Comparison of ENCODE assay signal across 15 cellular contexts in the genomic region with DNA sequence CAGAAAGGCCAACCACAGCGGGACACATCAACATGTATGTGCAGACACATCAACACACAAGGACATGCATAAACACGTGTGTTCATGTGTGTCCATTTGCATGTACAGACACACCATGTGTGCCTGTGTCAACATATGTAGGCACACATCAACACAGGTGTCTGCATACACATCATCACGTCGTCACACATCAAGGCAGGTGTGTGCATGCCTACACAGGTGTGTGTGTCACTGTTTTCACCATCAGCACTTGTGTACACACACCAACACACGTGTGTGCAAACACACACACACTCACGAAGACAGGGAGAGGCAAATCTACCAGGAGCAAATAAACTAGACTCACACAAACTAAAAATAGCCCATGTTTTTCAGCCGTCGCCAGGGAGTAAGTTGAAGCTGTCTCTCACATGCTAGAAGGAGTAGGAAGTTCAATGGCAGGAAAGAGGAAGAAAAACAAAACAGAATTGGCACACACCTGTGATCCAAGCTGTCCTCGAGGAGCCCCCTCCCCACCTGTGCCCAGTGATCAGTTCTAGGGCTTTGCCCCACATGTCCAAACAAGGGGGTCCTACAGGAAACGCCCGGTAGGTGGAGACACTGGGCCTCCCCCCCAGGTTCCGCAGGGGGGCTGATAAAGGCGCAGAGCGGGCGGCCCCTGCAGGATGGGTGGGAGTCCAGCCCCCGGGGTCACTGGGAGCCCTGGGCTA. TPM values are rescaled to one million over a fixed set of nuclear protein-coding genes. Genes with fewer than 3 reads are reported as not detected.
DNase-seq lines count a peak whose midpoint lies in the region; TF ChIP-seq lines count a peak whose summit lies in the region.
"Had no signal": no experiment of that assay in that cellular context is flagged by ENCODE, and none has a peak within 500 bp of the region (broad histone marks: within the 10 kb centered on the region; RNA-seq: fewer than 3 reads in every experiment).

No MANE protein-coding gene starts in this region.

- H3K9me3 Mint-ChIP-seq in nephron progenitor cell: no peaks in the 10 kb centered on the region
- H3K9me3 Mint-ChIP-seq: CD4-positive, alpha-beta memory T cell; natural killer cell had no signal

- H3K36me3 Mint-ChIP-seq in nephron progenitor cell (ENCODE audit: low read depth): no peaks in the 10 kb centered on the region
- H3K36me3 Mint-ChIP-seq: CD4-positive, alpha-beta memory T cell; natural killer cell had no signal

- peaks cover 53% of the 10 kb centered on the region for H3K4me1 Mint-ChIP-seq in nephron progenitor cell

- H3K27me3 ChIP-seq in GM06990 (replicated peaks; ENCODE audit: control insufficient read depth, insufficient read depth, low read length): no peaks in the 10 kb centered on the region
- no peaks in the 10 kb centered on the region for H3K27me3 ChIP-seq in uterus
- H3K27me3 ChIP-seq: ascending aorta, esophagus muscularis mucosa, stomach had no signal

- no peak for DNase-seq in GM06990 (ENCODE audit: extremely low read depth, insufficient read length)
- peak; percentile 8 to 14 for DNase-seq in Kasumi-1 (lab: John Stamatoyannopoulos, UW)
- DNase-seq in nephron progenitor cell: no peak
- no peak for DNase-seq in stimulated activated CD4-positive, alpha-beta T cell treated with anti-CD3 and anti-CD28 coated beads, Interleukin-4, amount 100 ng/mL, for 4 hours
- DNase-seq in activated naive CD4-positive, alpha-beta T cell (lab: John Stamatoyannopoulos, UW): no peak
- no peak for DNase-seq in NCI-H2196 (lab: John Stamatoyannopoulos, UW; ENCODE audit: unreplicated experiment)
- no peak for DNase-seq in uterus
- DNase-seq: CD4-positive, alpha-beta memory T cell; natural killer cell; NCI-H1436; stimulated activated CD4-positive, alpha-beta T cell treated with anti-CD3 and anti-CD28 coated beads, Interleukin-1b, Interleukin-23, amount 100 ng/mL, for 48 hours; stomach had no signal

- peak overlapping the region; percentile 51 for H3K27ac ChIP-seq in cingulate gyrus (ENCODE audit: low read depth, low read length)
- H3K27ac ChIP-seq in uterus: peak overlapping the region in 1 of 2 donors; percentile 18
- H3K27ac ChIP-seq: ascending aorta had no signal

- H3K4me3 ChIP-seq in GM06990 (replicated peaks; ENCODE audit: low read depth, low read length) (no peak overlapping the region), uterus (no peak overlapping the region)
- H3K4me3 ChIP-seq: ascending aorta, esophagus muscularis mucosa, stomach had no signal

- H3K36me3 ChIP-seq in GM06990 (ENCODE audit: control insufficient read depth, insufficient read depth, low read length) (peaks cover 28% of the 10 kb centered on the region), uterus (no peaks in the 10 kb centered on the region)
- H3K36me3 ChIP-seq: ascending aorta, esophagus muscularis mucosa, stomach had no signal

- no peaks in the 10 kb centered on the region for H3K9me3 ChIP-seq in uterus
- H3K9me3 ChIP-seq: ascending aorta, esophagus muscularis mucosa, stomach had no signal

- no peak overlapping the region for H3K4me3 Mint-ChIP-seq in nephron progenitor cell
- H3K4me3 Mint-ChIP-seq: CD4-positive, alpha-beta memory T cell; natural killer cell had no signal

- H3K4me1 ChIP-seq in uterus: peaks cover 0 to 6% of the 10 kb centered on the region in 2 donors

- TF ChIP-seq CTCF in GM06990 (IDR thresholded peaks at IDR 0.05; ENCODE audit: insufficient read depth, low read length, poor library complexity, severe bottlenecking): peak; percentile 35
- no peak for TF ChIP-seq CTCF in nephron progenitor cell (IDR thresholded peaks at IDR 0.05)
- TF ChIP-seq CTCF in uterus (IDR thresholded peaks at IDR 0.05): peak in 1 of 4 experiments; percentile 10

- H3K27me3 Mint-ChIP-seq in nephron progenitor cell (ENCODE audit: low read depth, poor library complexity): peaks cover 5% of the 10 kb centered on the region

- H3K27ac Mint-ChIP-seq in nephron progenitor cell: peak overlapping the region; percentile 26
- H3K27ac Mint-ChIP-seq: CD4-positive, alpha-beta memory T cell; natural killer cell had no signal

- no peak for TF ChIP-seq POLR2A in uterus (IDR thresholded peaks at IDR 0.05)

- intact Hi-C loops in uterus (cut with DNase I; ENCODE audit: low total_unique reads): no loop called here

RNA-seq across cellular contexts. Expression of a gene that starts 7.4 kb away (rescaled TPM):
- total RNA-seq in uterus: 10 to 100 TPM in 2 of 4 donors, 1 to 10 TPM in 2; 2.1 to 37.0 (median 9.6) TPM

RNA-seq across cellular contexts. Expression of a gene that starts 58.2 kb away (rescaled TPM):
- total RNA-seq in uterus: 1,000 to 10,000 TPM in 2 of 4 donors, 100 to 1,000 TPM in 2; 821 to 1,719 (median 1,034) TPM

Comparison
In these comparisons a context has a peak if more than half of its experiments do, and no peak if none do; other contexts are left out.
1. DNase-seq: peak in Kasumi-1 (2 of 2); none in GM06990 (single experiment), nephron progenitor cell (single experiment), stimulated activated CD4-positive, alpha-beta T cell treated with anti-CD3 and anti-CD28 coated beads, Interleukin-4, amount 100 ng/mL, for 4 hours (0 of 2), activated naive CD4-positive, alpha-beta T cell (0 of 4), NCI-H2196 (single experiment) and uterus (0 of 2).